Comparison of ENCODE assay signal across 8 cellular contexts in genomic region chr22:29766632-29767288, GRCh38. TPM values are rescaled to one million over a fixed set of nuclear protein-coding genes. Genes with fewer than 3 reads are reported as not detected.
A peak's percentile ranks its signal among the peaks of the same experiment; 100 is the strongest.
DNase-seq lines count a peak whose midpoint lies in the region; TF ChIP-seq lines count a peak whose summit lies in the region.

A gene with protein sequence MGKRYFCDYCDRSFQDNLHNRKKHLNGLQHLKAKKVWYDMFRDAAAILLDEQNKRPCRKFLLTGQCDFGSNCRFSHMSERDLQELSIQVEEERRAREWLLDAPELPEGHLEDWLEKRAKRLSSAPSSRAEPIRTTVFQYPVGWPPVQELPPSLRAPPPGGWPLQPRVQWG (minus strand): TSS chr22:29767007. CDS start chr22:29748544, 18,463 bp downstream.

- H3K4ac ChIP-seq in H9 (ENCODE audit: low read depth, low read length): no peak within 1 kb of the TSS

- H3K9me3 ChIP-seq in H9 (ENCODE audit: control insufficient read depth, low read depth, low read length) (no peaks in the 10 kb centered on the region), MM.1S (replicated peaks; ENCODE audit: insufficient read depth, low read length) (no peaks in the 10 kb centered on the region)

- H3K14ac ChIP-seq in H9 (ENCODE audit: insufficient read depth, low read length): peak within 1 kb of the TSS; percentile 96

- H3K36me3 Mint-ChIP-seq in H9 (ENCODE audit: insufficient read depth in 1 of 3, low read depth in 3 of 3): peaks cover 12 to 29% (median 24%) of the 10 kb centered on the region in 3 experiments; a peak in 6 of 7 replicates
- H3K36me3 Mint-ChIP-seq in nephron (ENCODE audit: low read depth): peaks cover 25% of the 10 kb centered on the region
- peaks cover 32% of the 10 kb centered on the region for H3K36me3 Mint-ChIP-seq in stimulated activated naive CD8-positive, alpha-beta T cell treated with anti-CD3 and anti-CD28 coated beads, Interleukin-15, Interleukin-2, amounts not matched to agents 100 ng/mL and 50 ng/mL, for 24 hours (ENCODE audit: low read depth)

- H3K9me3 Mint-ChIP-seq in H9: no peaks in the 10 kb centered on the region
- no peaks in the 10 kb centered on the region for H3K9me3 Mint-ChIP-seq in nephron
- H3K9me3 Mint-ChIP-seq in stimulated activated naive CD8-positive, alpha-beta T cell treated with anti-CD3 and anti-CD28 coated beads, Interleukin-15, Interleukin-2, amounts not matched to agents 100 ng/mL and 50 ng/mL, for 24 hours: no peaks in the 10 kb centered on the region

- 0 out of 2 replicates have a peak, but pooled peaks cover 5% of the 10 kb centered on the region for H3K36me3 ChIP-seq in MM.1S (replicated peaks; ENCODE audit: insufficient read depth, low read length)

- no peak within 1 kb of the TSS for H2BK12ac ChIP-seq in H9 (ENCODE audit: insufficient read length, low read depth, low read length)

- TF ChIP-seq CTCF in H9 (conservative IDR thresholded peaks at IDR 0.05) (no peak), MM.1S (IDR thresholded peaks at IDR 0.05; ENCODE audit: low read length) (no peak), fibroblast of the aortic adventitia (IDR thresholded peaks at IDR 0.05; ENCODE audit: insufficient read depth, low read length) (no peak), nephron (IDR thresholded peaks at IDR 0.05; ENCODE audit: unreplicated experiment in 3 of 3) (no peak)

- peak within 1 kb of the TSS; percentile 33 for H2BK5ac ChIP-seq in H9 (ENCODE audit: insufficient read length, low read length)

- peak within 1 kb of the TSS; percentile 90 for H3K4me2 ChIP-seq in H9 (ENCODE audit: insufficient read depth, insufficient read length, low read length)
- H3K4me2 ChIP-seq in MM.1S (ENCODE audit: low read depth, low read length): peak within 1 kb of the TSS; percentile 81

- H3K4me1 Mint-ChIP-seq in H9 (peaks cover 15 to 17% of the 10 kb centered on the region in 2 experiments), nephron (peaks cover 28% of the 10 kb centered on the region)
- peaks cover 44% of the 10 kb centered on the region for H3K4me1 Mint-ChIP-seq in stimulated activated naive CD8-positive, alpha-beta T cell treated with anti-CD3 and anti-CD28 coated beads, Interleukin-15, Interleukin-2, amounts not matched to agents 100 ng/mL and 50 ng/mL, for 24 hours (ENCODE audit: low read depth)

- H2BK15ac ChIP-seq in H9 (ENCODE audit: low read depth, low read length): no peak within 1 kb of the TSS

- H3K4me1 ChIP-seq in H9 (ENCODE audit: insufficient read depth, low read length) (peaks cover 2% of the 10 kb centered on the region; the same call in 1 of the 2 replicates), MM.1S (ENCODE audit: low read length) (no peaks in the 10 kb centered on the region)

- H3K4me3 Mint-ChIP-seq in H9 (peak within 1 kb of the TSS; percentile 100), nephron (peak within 1 kb of the TSS; percentile 99 to 100 (median 99))
- peak within 1 kb of the TSS; percentile 99 for H3K4me3 Mint-ChIP-seq in stimulated activated naive CD8-positive, alpha-beta T cell treated with anti-CD3 and anti-CD28 coated beads, Interleukin-15, Interleukin-2, amounts not matched to agents 100 ng/mL and 50 ng/mL, for 24 hours

- H4K91ac ChIP-seq in H9 (ENCODE audit: insufficient read length, low read depth, low read length): no peak within 1 kb of the TSS

- no peaks in the 10 kb centered on the region for H3K9me2 ChIP-seq in MM.1S (replicated peaks; ENCODE audit: insufficient read depth, low read length)

- H3K27ac ChIP-seq in H9 (ENCODE audit: insufficient read length, low read depth, low read length): no peak within 1 kb of the TSS
- H3K27ac ChIP-seq in MM.1S (ENCODE audit: low read length): peak within 1 kb of the TSS; percentile 37; the same call in 1 of the 2 replicates

- no CpG with 5 or more reads among the region's 33 CpGs for WGBS in H9 (ENCODE audit: extremely low coverage, insufficient read length, low lambda C conversion rate)

- no peak within 1 kb of the TSS for H3T11ph ChIP-seq in H9 (ENCODE audit: low read length)

- H2AK5ac ChIP-seq in H9 (ENCODE audit: insufficient read length, low read length): no peak within 1 kb of the TSS

- H3K27me3 Mint-ChIP-seq in H9 (ENCODE audit: low read depth) (no peaks in the 10 kb centered on the region), nephron (ENCODE audit: low read depth) (no peaks in the 10 kb centered on the region)
- no peaks in the 10 kb centered on the region for H3K27me3 Mint-ChIP-seq in stimulated activated naive CD8-positive, alpha-beta T cell treated with anti-CD3 and anti-CD28 coated beads, Interleukin-15, Interleukin-2, amounts not matched to agents 100 ng/mL and 50 ng/mL, for 24 hours

- H3K18ac ChIP-seq in H9 (ENCODE audit: insufficient read length, low read depth, low read length): peak within 1 kb of the TSS; percentile 98

- DNase-seq in ELF-1 (ENCODE audit: low read depth, low spot score) (peak; percentile 99), H9 (peak; percentile 98), MM.1S (peak; percentile 98), SIG-M5 (lab: John Stamatoyannopoulos, UW) (peak; percentile 94), activated gamma-delta T cell (lab: John Stamatoyannopoulos, UW) (peak; percentile 64), fibroblast of the aortic adventitia (ENCODE audit: low read depth) (peak; percentile 96)

- peak within 1 kb of the TSS; percentile 81 for H4K5ac ChIP-seq in H9 (ENCODE audit: insufficient read length, low read depth, low read length)

- H3F3A ChIP-seq in MM.1S (ENCODE audit: insufficient read depth, low read length): no peaks in the 10 kb centered on the region

- H3K27me3 ChIP-seq in H9 (ENCODE audit: insufficient read depth, low read length) (no peaks in the 10 kb centered on the region), MM.1S (replicated peaks; ENCODE audit: insufficient read depth, low read length) (no peaks in the 10 kb centered on the region)

- no peak within 1 kb of the TSS for H4K8ac ChIP-seq in H9 (replicated peaks; ENCODE audit: insufficient read length, low read depth, low read length)

- no peaks in the 10 kb centered on the region for H3K79me1 ChIP-seq in H9 (ENCODE audit: insufficient read depth, low read depth, low read length, poor library complexity, severe bottlenecking)

- H3K56ac ChIP-seq in H9 (ENCODE audit: insufficient read length, low read depth, low read length): peak within 1 kb of the TSS; percentile 42

- H3K23ac ChIP-seq in H9 (ENCODE audit: insufficient read length, low read depth, low read length): no peak within 1 kb of the TSS

- H2BK20ac ChIP-seq in H9 (ENCODE audit: low read depth, low read length, poor library complexity, severe bottlenecking): no peak within 1 kb of the TSS

- H2AFZ ChIP-seq in H9 (ENCODE audit: low read length): peak within 1 kb of the TSS; percentile 94
- peak within 1 kb of the TSS; percentile 100 for H2AFZ ChIP-seq in MM.1S (ENCODE audit: low read length)

- peak within 1 kb of the TSS; percentile 100 for H3K9ac ChIP-seq in H9 (ENCODE audit: extremely low read depth, insufficient read length, low read length)
- peak within 1 kb of the TSS; percentile 92 for H3K9ac ChIP-seq in MM.1S (ENCODE audit: low read length)

- H4K20me1 ChIP-seq in H9 (ENCODE audit: control insufficient read depth, insufficient read depth, insufficient read length) (no peaks in the 10 kb centered on the region), MM.1S (ENCODE audit: insufficient read depth, low read length) (no peaks in the 10 kb centered on the region)

- H3K27ac Mint-ChIP-seq in H9 (peak within 1 kb of the TSS; percentile 98 to 100 (median 99)), nephron (peak within 1 kb of the TSS; percentile 98 to 99 (median 98))
- peak within 1 kb of the TSS; percentile 97 for H3K27ac Mint-ChIP-seq in stimulated activated naive CD8-positive, alpha-beta T cell treated with anti-CD3 and anti-CD28 coated beads, Interleukin-15, Interleukin-2, amounts not matched to agents 100 ng/mL and 50 ng/mL, for 24 hours

- H3K23me2 ChIP-seq in H9 (ENCODE audit: insufficient read length, low read depth, low read length, poor library complexity, severe bottlenecking): peaks cover 13% of the 10 kb centered on the region

- peaks cover 7% of the 10 kb centered on the region; the same call in 1 of the 2 replicates for H3K79me2 ChIP-seq in H9 (ENCODE audit: insufficient read depth, low read length)
- H3K79me2 ChIP-seq in MM.1S (ENCODE audit: low read length): peaks cover 38% of the 10 kb centered on the region

- H2BK120ac ChIP-seq in H9 (ENCODE audit: low read depth, low read length, poor library complexity, severe bottlenecking): no peak within 1 kb of the TSS

- peak within 1 kb of the TSS; percentile 100 for H3K4me3 ChIP-seq in MM.1S (ENCODE audit: low read length)
- H3K4me3 ChIP-seq in fibroblast of the aortic adventitia (ENCODE audit: low read depth, low read length): peak within 1 kb of the TSS; percentile 100

RNA-seq across cellular contexts. Expression of the gene that starts here (rescaled TPM):
- total RNA-seq in H9 (2021): 13.4 and 13.9 TPM in 2 replicates
- 10.6 and 17.2 TPM in 2 replicates for total RNA-seq in fibroblast of the aortic adventitia (ENCODE audit: low replicate concordance)
